ENCODE assay signal across 10 cellular contexts in genomic region chr2:10016001-10016801, GRCh38.
"Had no signal": no experiment of that assay in that cellular context is flagged by ENCODE, and none has a peak within 500 bp of the region (broad histone marks: within the 10 kb centered on the region; RNA-seq: fewer than 3 reads in every experiment).

No MANE protein-coding gene starts in this region.

- ATAC-seq: psoas muscle, T-cell had no signal

- H3K4me1 ChIP-seq: psoas muscle had no signal

- H3K4me3 Mint-ChIP-seq: mesothelial cell of epicardium, nephron progenitor cell, T-cell had no signal

- H3K27ac ChIP-seq: psoas muscle, thoracic aorta had no signal

- H3K4me3 ChIP-seq: psoas muscle, thoracic aorta had no signal

- H3K4me1 Mint-ChIP-seq: nephron progenitor cell, T-cell had no signal

- DNase-seq: activated naive CD4-positive, alpha-beta T cell; activated T-cell treated with anti-CD3 and anti-CD28 coated beads for 4 hours; nephron progenitor cell; psoas muscle; stimulated activated CD4-positive, alpha-beta T cell treated with anti-CD3 and anti-CD28 coated beads, Interleukin-12 subunit alpha, Interleukin-12 subunit beta, amount 100 ng/mL, for 4 hours; stimulated activated CD4-positive, alpha-beta T cell treated with anti-CD3 and anti-CD28 coated beads, Interleukin-2, amount 100 ng/mL, for 24 hours; T-cell; T-helper 9 cell had no signal

- H3K36me3 Mint-ChIP-seq: mesothelial cell of epicardium, T-cell had no signal

- H3K9me3 ChIP-seq: thoracic aorta had no signal

- H3K27ac Mint-ChIP-seq: mesothelial cell of epicardium, nephron progenitor cell, T-cell had no signal

- H3K36me3 ChIP-seq: thoracic aorta had no signal
